In the genomic region with DNA sequence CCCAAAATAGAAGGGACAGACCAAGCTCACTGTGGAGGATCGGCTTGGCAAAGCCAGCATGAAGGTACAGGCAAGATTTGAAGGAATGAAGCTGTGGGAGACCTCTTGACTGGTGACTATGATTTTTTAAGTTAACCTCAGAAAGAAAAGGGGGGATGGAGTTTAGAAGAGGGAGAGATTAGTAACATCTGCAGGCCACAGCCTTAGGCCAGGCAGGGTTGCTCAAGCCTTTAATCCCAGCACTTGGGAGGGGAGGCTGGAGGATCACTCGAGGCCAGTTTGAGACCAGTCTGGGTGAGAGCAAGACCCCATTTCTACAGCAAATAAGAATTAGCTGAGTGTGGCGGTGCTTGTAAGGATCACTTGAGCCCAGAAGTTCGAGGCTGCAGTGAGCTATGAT, we compare ENCODE assay signal across 10 cellular contexts. TPM values are rescaled to one million over a fixed set of nuclear protein-coding genes. Genes with fewer than 3 reads are reported as not detected.
DNase-seq lines count a peak whose midpoint lies in the region; ATAC-seq, FAIRE-seq and TF ChIP-seq lines count a peak whose summit lies in the region.
"Had no signal": no experiment of that assay in that cellular context is flagged by ENCODE, and none has a peak within 500 bp of the region (broad histone marks: within the 10 kb centered on the region; RNA-seq: fewer than 3 reads in every experiment).

No MANE protein-coding gene starts in this region.

- ATAC-seq in GM21528 (IDR thresholded peaks at IDR 0.05; ENCODE audit: low FRiP score, unreplicated experiment), result no peak

- H3K79me2 ChIP-seq in astrocyte (ENCODE audit: insufficient read depth, low read length), result peaks cover 82% of the 10 kb centered on the region

- no peaks in the 10 kb centered on the region for H3K27me3 Mint-ChIP-seq in astrocyte (ENCODE audit: low read depth, unreplicated experiment)
- H3K27me3 Mint-ChIP-seq in activated naive CD4-positive, alpha-beta T cell treated with anti-CD3 and anti-CD28 coated beads for 36 hours (ENCODE audit: low read depth), result peaks cover 6% of the 10 kb centered on the region

- H3K27me3 ChIP-seq in astrocyte (ENCODE audit: insufficient read depth, low read length) (no peaks in the 10 kb centered on the region), stomach (no peaks in the 10 kb centered on the region)

- H4K20me1 ChIP-seq in astrocyte (ENCODE audit: insufficient read depth, low read length), result peaks cover 58% of the 10 kb centered on the region

- H3K4me1 ChIP-seq in astrocyte (ENCODE audit: insufficient read depth, low read length) (peaks cover 22% of the 10 kb centered on the region), stomach (peaks cover 3 to 49% (median 19%) of the 10 kb centered on the region in 4 donors)

- H3K4me3 ChIP-seq in astrocyte (ENCODE audit: insufficient read depth, low read depth, low read length), result no peak overlapping the region
- H3K4me3 ChIP-seq in stomach, result no peak overlapping the region

- WGBS in stomach, 5 donors, result 57 to 83% (median 78%) methylated on average over 4 of the region's 4 CpGs

- TF ChIP-seq CTCF in astrocyte (IDR thresholded peaks at IDR 0.05; ENCODE audit: insufficient read depth, low read depth, low read length), result no peak
- no peak for TF ChIP-seq CTCF in stomach (IDR thresholded peaks at IDR 0.05)

- H3K27ac Mint-ChIP-seq in astrocyte (ENCODE audit: unreplicated experiment), result peak overlapping the region; percentile 48
- no peak overlapping the region for H3K27ac Mint-ChIP-seq in activated naive CD4-positive, alpha-beta T cell treated with anti-CD3 and anti-CD28 coated beads for 36 hours

- peaks cover 62% of the 10 kb centered on the region for H3K4me1 Mint-ChIP-seq in astrocyte (ENCODE audit: low read depth, unreplicated experiment)
- H3K4me1 Mint-ChIP-seq in activated naive CD4-positive, alpha-beta T cell treated with anti-CD3 and anti-CD28 coated beads for 36 hours (ENCODE audit: low read depth), result peaks cover 10% of the 10 kb centered on the region

- TF ChIP-seq POLR2A in GM12891 (IDR thresholded peaks at IDR 0.05; ENCODE audit: low read depth, low read length) (no peak), stomach (IDR thresholded peaks at IDR 0.05) (no peak)

- H3K9me3 ChIP-seq in astrocyte (ENCODE audit: insufficient read depth, low read depth, low read length) (no peaks in the 10 kb centered on the region), stomach (no peaks in the 10 kb centered on the region)

- CTCF ChIA-PET in activated naive CD4-positive, alpha-beta T cell treated with anti-CD3 and anti-CD28 coated beads for 36 hours (lab: Charles Lee), result no interaction called here

- DNase-seq in GM12891 (ENCODE audit: insufficient read length, low spot score), result no peak
- no peak for DNase-seq in astrocyte (ENCODE audit: low read depth)
- DNase-seq in iris pigment epithelial cell (ENCODE audit: low read depth), result peak; percentile 60
- DNase-seq in stomach, result no peak
- DNase-seq in NCI-H2227 (lab: John Stamatoyannopoulos, UW; ENCODE audit: unreplicated experiment), result no peak
- no peak for DNase-seq in activated naive CD4-positive, alpha-beta T cell treated with anti-CD3 and anti-CD28 coated beads for 36 hours
- no peak for DNase-seq in anterior cingulate cortex (lab: John Stamatoyannopoulos, UW)
- DNase-seq: activated T-cell treated with anti-CD3 and anti-CD28 coated beads, Interleukin-2, amount 50 U/mL, for 1 hour; NCI-H1048 had no signal

- no peak overlapping the region for H2AFZ ChIP-seq in astrocyte (ENCODE audit: low read depth, low read length)

- no peak for TF ChIP-seq EP300 in stomach (IDR thresholded peaks at IDR 0.05)

- FAIRE-seq in GM12891 (lab: Jason Lieb, UNC) (peak; percentile 48), astrocyte (lab: Jason Lieb, UNC) (no peak)

- peak overlapping the region; percentile 37 for H3K4me2 ChIP-seq in astrocyte (ENCODE audit: low read length)

- no peaks in the 10 kb centered on the region for H3K9me3 Mint-ChIP-seq in astrocyte (ENCODE audit: unreplicated experiment)
- no peaks in the 10 kb centered on the region for H3K9me3 Mint-ChIP-seq in activated naive CD4-positive, alpha-beta T cell treated with anti-CD3 and anti-CD28 coated beads for 36 hours

- intact Hi-C loops in stomach (cut with DNase I; ENCODE audit: low total_unique reads), result no loop called here
- intact Hi-C loops in activated naive CD4-positive, alpha-beta T cell treated with anti-CD3 and anti-CD28 coated beads for 36 hours (cut with micrococcal nuclease), result no loop called here

- H3K27ac ChIP-seq in astrocyte (ENCODE audit: low read depth, low read length) (no peak overlapping the region), stomach (peak overlapping the region; percentile 38 to 71 (median 56))

- H3K36me3 Mint-ChIP-seq in astrocyte (ENCODE audit: low read depth, unreplicated experiment), result peaks cover 10% of the 10 kb centered on the region
- no peaks in the 10 kb centered on the region for H3K36me3 Mint-ChIP-seq in activated naive CD4-positive, alpha-beta T cell treated with anti-CD3 and anti-CD28 coated beads for 36 hours (ENCODE audit: low read depth)

- H3K4me3 Mint-ChIP-seq in astrocyte (ENCODE audit: unreplicated experiment), result peak overlapping the region; percentile 48
- no peak overlapping the region for H3K4me3 Mint-ChIP-seq in activated naive CD4-positive, alpha-beta T cell treated with anti-CD3 and anti-CD28 coated beads for 36 hours

- H3K36me3 ChIP-seq in astrocyte (ENCODE audit: insufficient read depth, low read length), result peaks cover 3% of the 10 kb centered on the region
- peaks cover 0 to 2% (median under 1%) of the 10 kb centered on the region in 4 donors for H3K36me3 ChIP-seq in stomach

- H3K9ac ChIP-seq in astrocyte (ENCODE audit: low read length), result no peak overlapping the region

TF ChIP-seq in GM12891, 5 proteins besides CTCF, POLR2A, EP300 and RAD21:
- TF ChIP-seq SPI1 (IDR thresholded peaks at IDR 0.05; ENCODE audit: low read depth, low read length), result no peak
- TF ChIP-seq PAX5 (IDR thresholded peaks at IDR 0.05; ENCODE audit: insufficient read depth, low read length, severe bottlenecking), result no peak
- TF ChIP-seq TAF1 (IDR thresholded peaks at IDR 0.05; ENCODE audit: low read depth, low read length), result no peak
- TF ChIP-seq POLR2AphosphoS5 (IDR thresholded peaks at IDR 0.05; ENCODE audit: low read depth, low read length), result no peak
- no peak for TF ChIP-seq POU2F2 (IDR thresholded peaks at IDR 0.05; ENCODE audit: low read depth, low read length)

RNA-seq across cellular contexts. Expression of a gene that starts 46.6 kb away (rescaled TPM):
- polyA plus RNA-seq in GM12891 (2012; ENCODE audit: low read depth, missing spikeins), result 2.1 TPM
- 128 and 135 TPM in 2 replicates for total RNA-seq in astrocyte
- 10 to 100 TPM in 4 of 5 donors, 1 to 10 TPM in 1; 2.9 to 53.7 (median 46.8) TPM for total RNA-seq in stomach
- polyA plus RNA-seq in stomach, result 1 to 10 TPM; 9.5 to 9.6 (median 9.6) TPM
- 1 to 10 TPM; 4.0 to 4.3 TPM for total RNA-seq in activated naive CD4-positive, alpha-beta T cell treated with anti-CD3 and anti-CD28 coated beads for 36 hours
